9 cellular contexts compared by ENCODE assay signal in the genomic region with DNA sequence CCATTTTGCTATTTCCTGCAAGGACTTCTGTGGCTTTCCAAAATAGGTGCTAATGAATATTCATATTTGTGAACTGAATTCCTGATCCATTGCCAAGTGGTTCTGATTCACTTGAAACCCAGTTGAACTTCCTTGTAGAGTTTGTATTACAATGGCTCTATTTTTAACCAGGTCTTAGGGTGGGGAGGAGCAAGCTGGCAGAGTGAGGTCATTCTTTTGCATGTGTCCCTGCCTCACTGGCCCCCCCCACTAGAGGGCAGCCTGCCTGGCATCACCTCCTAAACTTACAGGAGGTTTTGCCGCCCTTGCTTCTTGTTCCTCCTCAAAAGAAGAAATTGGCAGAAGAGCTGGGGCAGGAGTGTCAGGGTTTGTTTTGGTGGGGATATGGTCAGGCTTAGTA. TPM values are rescaled to one million over a fixed set of nuclear protein-coding genes. Genes with fewer than 3 reads are reported as not detected.
DNase-seq lines count a peak whose midpoint lies in the region; ATAC-seq and TF ChIP-seq lines count a peak whose summit lies in the region.
"Had no signal": no experiment of that assay in that cellular context is flagged by ENCODE, and none has a peak within 500 bp of the region (broad histone marks: within the 10 kb centered on the region; RNA-seq: fewer than 3 reads in every experiment).

No MANE protein-coding gene starts in this region.

- CTCF ChIA-PET in CD8-positive, alpha-beta memory T cell (lab: Charles Lee) = interaction anchor here (1.0 kb wide), 1 partner anchor 23 kb away, joined by 3 read pairs; no protein-coding TSS in a partner anchor
- CTCF ChIA-PET in HEK293 (lab: Yijun Ruan, JAX) = interaction anchor here (0.6 to 1.3 kb wide), 3 partner anchors 10 to 24 kb away, joined by 3 to 5 read pairs (median 3); partner anchors contain the start of gene PTTG2
- CTCF ChIA-PET in SK-N-SH (lab: Yijun Ruan, JAX) = interaction anchor here (1.1 kb wide), 1 partner anchor 10 kb away, joined by 3 read pairs; no protein-coding TSS in a partner anchor

- TF ChIP-seq EP300 in SK-N-SH (IDR thresholded peaks at IDR 0.05; ENCODE audit: borderline replicate concordance in 1 of 2, low read depth in 1 of 2, low read length in 1 of 2) = no peak

- H3K27me3 Mint-ChIP-seq in CD8-positive, alpha-beta memory T cell = no peaks in the 10 kb centered on the region

- H3K4me3 Mint-ChIP-seq in CD8-positive, alpha-beta memory T cell = no peak overlapping the region

- H4K20me1 ChIP-seq in SK-N-SH (ENCODE audit: insufficient read depth) = no peaks in the 10 kb centered on the region

- no peak overlapping the region for H3K4me3 ChIP-seq in CD8-positive, alpha-beta memory T cell (ENCODE audit: low read length)
- H3K4me3 ChIP-seq in HEK293 (ENCODE audit: low read depth, low read length) (no peak overlapping the region), SK-N-SH (ENCODE audit: low read depth in 2 of 2, low read length in 1 of 2) (no peak overlapping the region), right cardiac atrium (ENCODE audit: low read length) (no peak overlapping the region)

- H3K4me1 Mint-ChIP-seq in CD8-positive, alpha-beta memory T cell = peaks cover 11 to 14% (median 11%) of the 10 kb centered on the region in 3 donors

- no peaks in the 10 kb centered on the region for H3K27me3 ChIP-seq in CD8-positive, alpha-beta memory T cell (ENCODE audit: insufficient read depth, low read length, poor library complexity, severe bottlenecking)
- H3K27me3 ChIP-seq in SK-N-SH (ENCODE audit: insufficient read depth) (no peaks in the 10 kb centered on the region; the same call in 1 of the 2 replicates), right cardiac atrium (ENCODE audit: control insufficient read depth, insufficient read depth) (no peaks in the 10 kb centered on the region)

- no peak overlapping the region for H3K4me2 ChIP-seq in SK-N-SH

- no peaks in the 10 kb centered on the region for H3K9me2 ChIP-seq in SK-N-SH

- H3K4me1 ChIP-seq in CD8-positive, alpha-beta memory T cell (ENCODE audit: insufficient read depth, low read length) = no peaks in the 10 kb centered on the region
- 0 out of 2 replicates have a peak, but pooled peaks cover 3% of the 10 kb centered on the region for H3K4me1 ChIP-seq in HEK293 (ENCODE audit: control insufficient read depth, insufficient read depth, low read length)
- no peaks in the 10 kb centered on the region for H3K4me1 ChIP-seq in SK-N-SH (ENCODE audit: control insufficient read depth in 1 of 2, insufficient read depth in 2 of 2, low read depth in 1 of 2, low read length in 1 of 2)
- H3K4me1 ChIP-seq in right cardiac atrium (ENCODE audit: control insufficient read depth, insufficient read depth, low read length) = peaks cover 10% of the 10 kb centered on the region

- no peak overlapping the region for H2AFZ ChIP-seq in SK-N-SH (ENCODE audit: low read depth)

- peak; percentile 16 to 67 (median 31) for DNase-seq in CD8-positive, alpha-beta memory T cell
- DNase-seq in SK-N-SH (peak; percentile 32), right cardiac atrium (peak; percentile 68 to 86 (median 85)), NCI-H2081 treated with DMSO at 0.1 percent for 48 hours (lab: John Stamatoyannopoulos, UW) (no peak), dedifferentiated amniotic fluid mesenchymal stem cell (ENCODE audit: extremely low spot score) (no peak)
- DNase-seq in activated naive CD4-positive, alpha-beta T cell treated with anti-CD3 and anti-CD28 coated beads, Interleukin-2, amount 50 U/mL, for 16 hours = peak; percentile 64
- peak; percentile 28 to 51 for DNase-seq in stimulated activated CD4-positive, alpha-beta T cell treated with anti-CD3 and anti-CD28 coated beads, Interleukin-2, amount 100 ng/mL, for 48 hours

- WGBS in SK-N-SH (ENCODE audit: low lambda C conversion rate) = 100% methylated on average over 1 of the region's 1 CpG
- WGBS in right cardiac atrium = 61% methylated on average over 1 of the region's 1 CpG

- H3K36me3 Mint-ChIP-seq in CD8-positive, alpha-beta memory T cell = peaks cover 0 to 8% (median 2%) of the 10 kb centered on the region in 3 donors

- H3F3A ChIP-seq in SK-N-SH (replicated peaks; ENCODE audit: insufficient read depth) = no peaks in the 10 kb centered on the region

- TF ChIP-seq RAD21 in SK-N-SH (IDR thresholded peaks at IDR 0.05; ENCODE audit: low read length) = no peak

- TF ChIP-seq CTCF in HEK293 (tag by site-specific recombination; IDR thresholded peaks at IDR 0.05) (no peak), SK-N-SH (IDR thresholded peaks at IDR 0.05) (peak; percentile 46; the same call in 1 of the 2 replicates)

- POLR2A ChIA-PET in CD8-positive, alpha-beta memory T cell (lab: Charles Lee) = no interaction called here
- POLR2A ChIA-PET in HEK293 (lab: Yijun Ruan, JAX) (no interaction called here), SK-N-SH (lab: Yijun Ruan, JAX) (no interaction called here)

- H3K9me3 Mint-ChIP-seq in CD8-positive, alpha-beta memory T cell = no peaks in the 10 kb centered on the region

- no peak overlapping the region for H3K27ac ChIP-seq in CD8-positive, alpha-beta memory T cell (ENCODE audit: low read depth, low read length)
- H3K27ac ChIP-seq in HEK293 (ENCODE audit: extremely low read depth, low read depth, low read length) = no peak overlapping the region
- no peak overlapping the region for H3K27ac ChIP-seq in SK-N-SH (ENCODE audit: low read depth in 2 of 2, low read length in 1 of 2)
- H3K27ac ChIP-seq in right cardiac atrium (ENCODE audit: low read length) = peak overlapping the region; percentile 59

- no peak overlapping the region for H3K9ac ChIP-seq in SK-N-SH

- H3K79me2 ChIP-seq in SK-N-SH (ENCODE audit: insufficient read depth) = no peaks in the 10 kb centered on the region

- no peaks in the 10 kb centered on the region for H3K9me3 ChIP-seq in CD8-positive, alpha-beta memory T cell (ENCODE audit: low read length)
- H3K9me3 ChIP-seq in HEK293 (ENCODE audit: control insufficient read depth, insufficient read depth, low read depth, low read length) = no peaks in the 10 kb centered on the region
- H3K9me3 ChIP-seq in SK-N-SH = no peaks in the 10 kb centered on the region
- no peaks in the 10 kb centered on the region for H3K9me3 ChIP-seq in right cardiac atrium (ENCODE audit: control insufficient read depth, low read length)

- no peaks in the 10 kb centered on the region for H3K36me3 ChIP-seq in CD8-positive, alpha-beta memory T cell (ENCODE audit: insufficient read depth, low read length)
- H3K36me3 ChIP-seq in HEK293 (ENCODE audit: control insufficient read depth in 2 of 2, insufficient read depth in 1 of 2, low read length in 2 of 2) = no peaks in the 10 kb centered on the region
- no peaks in the 10 kb centered on the region for H3K36me3 ChIP-seq in SK-N-SH (replicated peaks in 1 of 2; ENCODE audit: control insufficient read depth in 1 of 2, insufficient read depth in 2 of 2, low read length in 1 of 2)

- peak overlapping the region in 1 of 8 donors; percentile 24 for H3K27ac Mint-ChIP-seq in CD8-positive, alpha-beta memory T cell

- ATAC-seq in right cardiac atrium = peak; percentile 68 to 90

- intact Hi-C loops in right cardiac atrium (cut with DNase I) = loop anchor here in 1 of 4 donors (10.0 kb wide), 1 partner anchor 166 kb away; no protein-coding TSS in a partner anchor

TF ChIP-seq in HEK293, 187 proteins besides CTCF, POLR2A, EP300 and RAD21:
- TF ChIP-seq, protein P1, sequence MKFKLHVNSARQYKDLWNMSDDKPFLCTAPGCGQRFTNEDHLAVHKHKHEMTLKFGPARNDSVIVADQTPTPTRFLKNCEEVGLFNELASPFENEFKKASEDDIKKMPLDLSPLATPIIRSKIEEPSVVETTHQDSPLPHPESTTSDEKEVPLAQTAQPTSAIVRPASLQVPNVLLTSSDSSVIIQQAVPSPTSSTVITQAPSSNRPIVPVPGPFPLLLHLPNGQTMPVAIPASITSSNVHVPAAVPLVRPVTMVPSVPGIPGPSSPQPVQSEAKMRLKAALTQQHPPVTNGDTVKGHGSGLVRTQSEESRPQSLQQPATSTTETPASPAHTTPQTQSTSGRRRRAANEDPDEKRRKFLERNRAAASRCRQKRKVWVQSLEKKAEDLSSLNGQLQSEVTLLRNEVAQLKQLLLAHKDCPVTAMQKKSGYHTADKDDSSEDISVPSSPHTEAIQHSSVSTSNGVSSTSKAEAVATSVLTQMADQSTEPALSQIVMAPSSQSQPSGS (tag by site-specific recombination; IDR thresholded peaks at IDR 0.05; ENCODE audit: low read depth) = 0 out of 2 replicates have a peak, but pooled peaks have one; percentile 25
- no peak for TF ChIP-seq ZNF747 (tag by site-specific recombination; IDR thresholded peaks at IDR 0.05)

TF ChIP-seq in SK-N-SH, 30 proteins besides CTCF, POLR2A, EP300 and RAD21 (continues in another document):
- no peak for TF ChIP-seq MXI1 (IDR thresholded peaks at IDR 0.05; ENCODE audit: low read depth, low read length)
- TF ChIP-seq TCF12 (IDR thresholded peaks at IDR 0.05) = no peak
- no peak for TF ChIP-seq ZBTB33 (IDR thresholded peaks at IDR 0.05; ENCODE audit: borderline replicate concordance, low read depth)
- TF ChIP-seq RCOR1 (IDR thresholded peaks at IDR 0.05; ENCODE audit: low read length) = no peak
- no peak for TF ChIP-seq MEF2A (IDR thresholded peaks at IDR 0.05; ENCODE audit: borderline replicate concordance, low read depth)
- TF ChIP-seq POLR2AphosphoS5 (IDR thresholded peaks at IDR 0.05; ENCODE audit: low read depth, low read length) = no peak
- no peak for TF ChIP-seq YY1 (IDR thresholded peaks at IDR 0.05; ENCODE audit: low read depth)

RNA-seq across cellular contexts. Expression of gene PTTG2, which starts 10.5 kb away (rescaled TPM):
- total RNA-seq in CD8-positive, alpha-beta memory T cell = under 1 TPM in 1 of 2 experiments, not detected in 1; 0.55 TPM
- not detected for polyA plus RNA-seq in CD8-positive, alpha-beta memory T cell
- not detected in 2 replicates for polyA plus RNA-seq in SK-N-SH (2012; rRNA removed)
- polyA plus RNA-seq in SK-N-SH (2012; cell fraction: cytosol; rRNA removed) = not detected in 2 replicates
- not detected in 2 replicates for polyA plus RNA-seq in SK-N-SH (2012; cell fraction: nucleus; rRNA removed)
- 1 to 10 TPM in 3 of 4 donors, under 1 TPM in 1; 0.65 to 1.7 (median 1.4) TPM for total RNA-seq in right cardiac atrium
- 0.54 TPM for polyA plus RNA-seq in right cardiac atrium
- polyA plus RNA-seq: neural cell had no signal

Comparison
In these comparisons a context has a peak if more than half of its experiments do, and no peak if none do; other contexts are left out.
1. DNase-seq: peak in CD8-positive, alpha-beta memory T cell (5 of 5), SK-N-SH (single experiment), activated naive CD4-positive, alpha-beta T cell treated with anti-CD3 and anti-CD28 coated beads, Interleukin-2, amount 50 U/mL, for 16 hours (single experiment), right cardiac atrium (3 of 3) and stimulated activated CD4-positive, alpha-beta T cell treated with anti-CD3 and anti-CD28 coated beads, Interleukin-2, amount 100 ng/mL, for 48 hours (2 of 2); none in NCI-H2081 treated with DMSO at 0.1 percent for 48 hours (single experiment) and dedifferentiated amniotic fluid mesenchymal stem cell (single experiment).